Comparison of ENCODE assay signal across 16 cellular contexts in the genomic region with DNA sequence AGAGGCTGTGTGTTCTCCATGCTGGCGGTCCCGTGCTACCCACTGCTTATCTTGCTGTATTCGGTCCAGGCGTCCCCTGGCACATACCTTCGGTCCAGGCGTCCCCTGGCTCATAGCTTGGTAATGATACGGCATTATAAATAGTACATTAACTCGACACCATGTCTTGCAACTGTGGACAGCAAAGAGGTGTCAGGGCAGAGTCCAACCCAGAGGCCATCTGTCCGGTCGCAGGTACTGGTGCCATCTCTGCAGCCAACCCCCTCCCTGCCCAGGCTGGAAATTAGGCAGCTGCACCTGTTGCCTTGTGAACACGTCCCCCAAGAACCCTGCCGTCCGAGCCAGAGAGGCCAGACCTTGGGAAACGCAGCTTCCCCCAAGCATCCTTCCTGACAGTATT.
DNase-seq lines count a peak whose midpoint lies in the region; ATAC-seq, FAIRE-seq and TF ChIP-seq lines count a peak whose summit lies in the region.
"Had no signal": no experiment of that assay in that cellular context is flagged by ENCODE, and none has a peak within 500 bp of the region (broad histone marks: within the 10 kb centered on the region; RNA-seq: fewer than 3 reads in every experiment).

No MANE protein-coding gene starts in this region.

- no peak for DNase-seq in HepG2 (ENCODE audit: low spot score)
- DNase-seq in left ventricle myocardium inferior = peak; percentile 41
- DNase-seq in right lobe of liver = peak; percentile 56 to 79 (median 66)
- peak; percentile 42 for DNase-seq in upper lobe of right lung
- no peak for DNase-seq in NOMO-1 (lab: John Stamatoyannopoulos, UW; ENCODE audit: unreplicated experiment in 2 of 2)
- DNase-seq in effector memory CD8-positive, alpha-beta T cell = no peak
- DNase-seq: ACHN; CD4-positive, CD25-positive, alpha-beta regulatory T cell; DMS53; HCEC 1CT; HFFc6 had no signal

- H2AFZ ChIP-seq in HepG2 (ENCODE audit: low read length) = no peak overlapping the region

- no peaks in the 10 kb centered on the region for H3K9me3 ChIP-seq in liver (ENCODE audit: control insufficient read depth in 4 of 4, low read length in 3 of 4)
- H3K9me3 ChIP-seq in HepG2 (ENCODE audit: low read length) = peaks cover 1% of the 10 kb centered on the region; the same call in 1 of the 2 replicates
- H3K9me3 ChIP-seq in left ventricle myocardium inferior (replicated peaks) = no peaks in the 10 kb centered on the region
- no peaks in the 10 kb centered on the region for H3K9me3 ChIP-seq in right lobe of liver
- no peaks in the 10 kb centered on the region for H3K9me3 ChIP-seq in upper lobe of right lung

- no peaks in the 10 kb centered on the region for H3K9me3 Mint-ChIP-seq in effector memory CD8-positive, alpha-beta T cell

- peaks cover 15 to 74% of the 10 kb centered on the region in 2 donors for H3K27me3 Mint-ChIP-seq in effector memory CD8-positive, alpha-beta T cell
- H3K27me3 Mint-ChIP-seq: CD4-positive, CD25-positive, alpha-beta regulatory T cell had no signal

- TF ChIP-seq POLR2A in HepG2 (IDR thresholded peaks at IDR 0.05; ENCODE audit: insufficient read depth in 1 of 2, low read depth in 2 of 2, low read length in 2 of 2) (no peak), right lobe of liver (IDR thresholded peaks at IDR 0.05) (no peak)

- no TSS peak for BruUV-seq in HepG2 (replicated peaks; lab: Mats Ljungman, UMichigan)

- TF ChIP-seq CTCF in liver (IDR thresholded peaks at IDR 0.05; ENCODE audit: low read depth, low read length, missing input control) = no peak
- no peak for TF ChIP-seq CTCF in HepG2 (CRISPR knock-in tag; IDR thresholded peaks at IDR 0.05)
- no peak for TF ChIP-seq CTCF in left ventricle myocardium inferior (IDR thresholded peaks at IDR 0.05; ENCODE audit: borderline replicate concordance)
- TF ChIP-seq CTCF in right lobe of liver (IDR thresholded peaks at IDR 0.05) = no peak
- no peak for TF ChIP-seq CTCF in upper lobe of right lung (IDR thresholded peaks at IDR 0.05)

- no peaks in the 10 kb centered on the region for H3K4me1 Mint-ChIP-seq in effector memory CD8-positive, alpha-beta T cell (ENCODE audit: low read depth in 2 of 2)
- H3K4me1 Mint-ChIP-seq: CD4-positive, CD25-positive, alpha-beta regulatory T cell had no signal

- H3K27ac ChIP-seq in liver (ENCODE audit: low read depth in 1 of 2, low read length in 2 of 2) (peak overlapping the region; percentile 55 to 57), HepG2 (ENCODE audit: extremely low read length, insufficient read depth, low read length) (no peak overlapping the region), left ventricle myocardium inferior (replicated peaks) (no peak overlapping the region), right lobe of liver (no peak overlapping the region), upper lobe of right lung (no peak overlapping the region)
- H3K27ac ChIP-seq: BLaER1 treated with 17β-estradiol and CSF1 and Interleukin-3, amounts not matched to agents 10 nM and 100 nM; HL-60 had no signal

- H3K27me3 ChIP-seq in liver (ENCODE audit: control insufficient read depth in 4 of 4, insufficient read depth in 4 of 4, low read length in 3 of 4) = no peaks in the 10 kb centered on the region
- peaks cover 5 to 58% of the 10 kb centered on the region in 2 experiments for H3K27me3 ChIP-seq in HepG2 (ENCODE audit: control insufficient read depth in 1 of 2, insufficient read depth in 2 of 2, low read length in 2 of 2)
- H3K27me3 ChIP-seq in left ventricle myocardium inferior (ENCODE audit: low read depth) = peaks cover 35% of the 10 kb centered on the region
- no peaks in the 10 kb centered on the region for H3K27me3 ChIP-seq in right lobe of liver
- H3K27me3 ChIP-seq in upper lobe of right lung = no peaks in the 10 kb centered on the region

- POLR2A ChIA-PET in HepG2 (lab: Yijun Ruan, JAX) = no interaction called here

- H3K36me3 ChIP-seq in liver (ENCODE audit: control insufficient read depth in 4 of 4, insufficient read depth in 3 of 4, low read depth in 1 of 4, low read length in 3 of 4) (no peaks in the 10 kb centered on the region), HepG2 (replicated peaks in 1 of 2; ENCODE audit: control insufficient read depth in 1 of 2, insufficient read depth in 2 of 2, low read length in 2 of 2) (no peaks in the 10 kb centered on the region), left ventricle myocardium inferior (no peaks in the 10 kb centered on the region), right lobe of liver (no peaks in the 10 kb centered on the region), upper lobe of right lung (no peaks in the 10 kb centered on the region)
- H3K36me3 ChIP-seq: BLaER1 treated with 17β-estradiol and CSF1 and Interleukin-3, amounts not matched to agents 10 nM and 100 nM had no signal

- no peak for TF ChIP-seq EP300 in HepG2 (IDR thresholded peaks at IDR 0.05; ENCODE audit: low read depth in 2 of 2, low read length in 2 of 2)
- TF ChIP-seq EP300 in HepG2 (CRISPR knock-in tag; IDR thresholded peaks at IDR 0.05; ENCODE audit: borderline replicate concordance) = no peak

- H3K4me1 ChIP-seq in liver (ENCODE audit: control insufficient read depth in 4 of 4, insufficient read depth in 4 of 4, low read length in 3 of 4) (peaks cover 2 to 21% (median 16%) of the 10 kb centered on the region in 4 donors), HepG2 (ENCODE audit: insufficient read depth, low read length) (no peaks in the 10 kb centered on the region), left ventricle myocardium inferior (peaks cover 15% of the 10 kb centered on the region), right lobe of liver (peaks cover 0 to 9% (median 3%) of the 10 kb centered on the region in 4 donors), upper lobe of right lung (no peaks in the 10 kb centered on the region)
- H3K4me1 ChIP-seq: BLaER1 treated with 17β-estradiol and CSF1 and Interleukin-3, amounts not matched to agents 10 nM and 100 nM had no signal

- peaks cover 3% of the 10 kb centered on the region; the same call in 1 of the 2 replicates for H4K20me1 ChIP-seq in HepG2 (ENCODE audit: insufficient read depth, low read length)

- CTCF ChIA-PET in HepG2 (lab: Yijun Ruan, JAX; ENCODE audit: low intra/inter-chr PET ratio, low total read pairs) = no interaction called here

- 36% methylated on average over 14 of the region's 14 CpGs for WGBS in liver
- WGBS in HepG2 (ENCODE audit: low lambda C conversion rate) = 17% methylated on average over 1 of the region's 14 CpGs
- 22% methylated on average over 12 of the region's 14 CpGs for WGBS in right lobe of liver (ENCODE audit: insufficient coverage, low coverage, low lambda C conversion rate, missing lambda C conversion rate)

- H3K36me3 Mint-ChIP-seq in effector memory CD8-positive, alpha-beta T cell (ENCODE audit: insufficient read depth) = peaks cover 3% of the 10 kb centered on the region
- H3K36me3 Mint-ChIP-seq: CD4-positive, CD25-positive, alpha-beta regulatory T cell had no signal

- H3K27ac Mint-ChIP-seq in effector memory CD8-positive, alpha-beta T cell = no peak overlapping the region
- H3K27ac Mint-ChIP-seq: HFFc6 had no signal

- intact Hi-C loops in HepG2 (cut with micrococcal nuclease; ENCODE audit: unreplicated experiment) (no loop called here), left ventricle myocardium inferior (cut with micrococcal nuclease) (no loop called here), right lobe of liver (cut with DNase I) (no loop called here), upper lobe of right lung (cut with DNase I) (no loop called here)

- H3K79me2 ChIP-seq in HepG2 (ENCODE audit: insufficient read depth, low read length) = no peaks in the 10 kb centered on the region

- FAIRE-seq in HepG2 (lab: Jason Lieb, UNC) = no peak
- FAIRE-seq: GM18507 had no signal

- no peak overlapping the region for H3K4me3 Mint-ChIP-seq in effector memory CD8-positive, alpha-beta T cell
- H3K4me3 Mint-ChIP-seq: CD4-positive, CD25-positive, alpha-beta regulatory T cell; HFFc6 had no signal

- H3K9ac ChIP-seq in liver (ENCODE audit: low read depth in 1 of 2, low read length in 2 of 2) (no peak overlapping the region), HepG2 (ENCODE audit: insufficient read depth, low read depth, low read length) (no peak overlapping the region)
- H3K9ac ChIP-seq: BLaER1 treated with 17β-estradiol and CSF1 and Interleukin-3, amounts not matched to agents 10 nM and 100 nM had no signal

- H3K4me2 ChIP-seq in HepG2 (ENCODE audit: low read depth, low read length) = no peak overlapping the region
- H3K4me2 ChIP-seq: BLaER1 treated with 17β-estradiol and CSF1 and Interleukin-3, amounts not matched to agents 10 nM and 100 nM had no signal

- TF ChIP-seq RAD21 in liver (IDR thresholded peaks at IDR 0.05) (no peak), HepG2 (CRISPR knock-in tag; IDR thresholded peaks at IDR 0.05) (no peak)

- H3K4me3 ChIP-seq in liver (ENCODE audit: low read depth in 1 of 3, low read length in 3 of 3) (no peak overlapping the region), HepG2 (replicated peaks in 1 of 3; ENCODE audit: insufficient read depth in 1 of 3, low read depth in 2 of 3, low read length in 3 of 3) (no peak overlapping the region), left ventricle myocardium inferior (no peak overlapping the region), right lobe of liver (no peak overlapping the region), upper lobe of right lung (no peak overlapping the region)
- H3K4me3 ChIP-seq: BLaER1 treated with 17β-estradiol and CSF1 and Interleukin-3, amounts not matched to agents 10 nM and 100 nM had no signal

- ATAC-seq in HepG2 = no peak
- ATAC-seq in right lobe of liver = peak; percentile 82 to 92 (median 88)
- no peak for ATAC-seq in upper lobe of right lung
- ATAC-seq in HG03025 (IDR thresholded peaks at IDR 0.05; ENCODE audit: low FRiP score, unreplicated experiment) = no peak
- no peak for ATAC-seq in effector memory CD8-positive, alpha-beta T cell (replicated peaks)

- in situ Hi-C loops in HepG2 (cut with HindIII; ENCODE audit: extremely low pct_ligation_motif_present, low pct_unique_long_range_greater_than_20kb) = no loop called here

TF ChIP-seq in liver, 16 proteins besides CTCF, POLR2A, EP300 and RAD21 (continues in another document):
- no peak for TF ChIP-seq FOXA2 (IDR thresholded peaks at IDR 0.05)
- peak in 1 of 2 donors; percentile 78 for TF ChIP-seq RXRA (IDR thresholded peaks at IDR 0.05)

TF ChIP-seq in HepG2, 621 proteins besides CTCF, POLR2A, EP300 and RAD21 (continues in another document):
- TF ChIP-seq CREB1 (IDR thresholded peaks at IDR 0.05) (no peak), CREB1 (CRISPR knock-in tag; IDR thresholded peaks at IDR 0.05) (no peak), SP1 (IDR thresholded peaks at IDR 0.05) (no peak), SP1 (CRISPR knock-in tag; IDR thresholded peaks at IDR 0.05) (no peak), SALL2 (CRISPR knock-in tag; IDR thresholded peaks at IDR 0.05) (no peak), ZNF317 (CRISPR knock-in tag; IDR thresholded peaks at IDR 0.05) (no peak)

Comparison
In these comparisons a context has a peak if more than half of its experiments do, and no peak if none do; other contexts are left out.
1. H3K27ac ChIP-seq: peak in liver (2 of 2); none in HepG2 (single experiment), left ventricle myocardium inferior (single experiment), right lobe of liver (0 of 3) and upper lobe of right lung (single experiment).
2. ATAC-seq: peak in right lobe of liver (4 of 4); none in HepG2 (single experiment), upper lobe of right lung (single experiment), HG03025 (single experiment) and effector memory CD8-positive, alpha-beta T cell (single experiment).
3. DNase-seq: peak in left ventricle myocardium inferior (single experiment), right lobe of liver (3 of 3) and upper lobe of right lung (single experiment); none in HepG2 (single experiment), NOMO-1 (0 of 2) and effector memory CD8-positive, alpha-beta T cell (0 of 3).